Comparison of ENCODE assay signal across 1 cellular context in the genomic region with DNA sequence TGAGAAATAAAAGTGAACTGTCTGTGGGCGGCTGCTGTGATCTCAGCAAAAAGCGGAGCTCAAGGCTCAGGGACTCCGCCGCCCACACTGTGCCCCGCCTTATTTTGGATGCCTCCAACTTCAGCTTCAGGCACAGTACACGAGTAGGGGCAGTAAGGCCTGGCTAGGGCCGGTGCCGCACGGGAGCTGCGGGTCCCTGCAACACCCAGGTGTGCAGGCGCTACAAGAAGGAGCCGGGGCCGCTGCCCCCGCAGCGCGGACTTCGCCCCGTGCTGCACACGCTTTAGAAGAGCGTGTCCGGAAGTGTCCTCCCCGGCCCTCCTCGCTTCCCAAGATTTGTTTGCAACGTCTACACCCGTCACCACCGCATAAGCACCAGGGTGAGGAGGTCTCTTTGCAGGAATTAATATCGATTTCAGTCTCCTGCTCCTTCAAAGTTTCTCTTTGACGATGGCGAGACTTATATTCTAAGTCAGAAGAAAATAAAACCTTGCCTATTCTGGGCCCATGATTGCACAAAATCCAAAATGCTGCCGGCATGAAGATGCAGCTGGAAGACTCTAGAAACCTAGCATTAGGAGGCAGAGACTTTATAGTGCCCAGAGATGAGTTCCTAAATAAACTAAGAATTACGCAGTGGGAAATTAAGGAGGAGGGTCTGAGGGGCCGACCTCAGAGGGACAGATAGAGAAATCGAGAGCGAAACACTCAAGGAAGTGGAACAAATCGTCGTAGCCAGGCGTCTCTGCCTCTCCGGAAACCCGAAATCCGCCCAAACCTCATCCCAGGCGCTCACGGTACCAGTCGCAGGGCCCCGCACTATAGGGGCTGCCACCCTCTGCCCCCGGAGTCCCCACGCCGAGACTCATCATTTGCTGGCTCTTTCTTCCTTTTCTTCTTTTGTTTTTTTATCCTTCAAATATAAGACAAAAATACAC.
TF ChIP-seq lines count a peak whose summit lies in the region.

No MANE protein-coding gene starts in this region.

TF ChIP-seq in HCT116, 20 proteins besides CTCF, POLR2A, EP300 and RAD21 (continued from another document):
- TF ChIP-seq, protein P1, sequence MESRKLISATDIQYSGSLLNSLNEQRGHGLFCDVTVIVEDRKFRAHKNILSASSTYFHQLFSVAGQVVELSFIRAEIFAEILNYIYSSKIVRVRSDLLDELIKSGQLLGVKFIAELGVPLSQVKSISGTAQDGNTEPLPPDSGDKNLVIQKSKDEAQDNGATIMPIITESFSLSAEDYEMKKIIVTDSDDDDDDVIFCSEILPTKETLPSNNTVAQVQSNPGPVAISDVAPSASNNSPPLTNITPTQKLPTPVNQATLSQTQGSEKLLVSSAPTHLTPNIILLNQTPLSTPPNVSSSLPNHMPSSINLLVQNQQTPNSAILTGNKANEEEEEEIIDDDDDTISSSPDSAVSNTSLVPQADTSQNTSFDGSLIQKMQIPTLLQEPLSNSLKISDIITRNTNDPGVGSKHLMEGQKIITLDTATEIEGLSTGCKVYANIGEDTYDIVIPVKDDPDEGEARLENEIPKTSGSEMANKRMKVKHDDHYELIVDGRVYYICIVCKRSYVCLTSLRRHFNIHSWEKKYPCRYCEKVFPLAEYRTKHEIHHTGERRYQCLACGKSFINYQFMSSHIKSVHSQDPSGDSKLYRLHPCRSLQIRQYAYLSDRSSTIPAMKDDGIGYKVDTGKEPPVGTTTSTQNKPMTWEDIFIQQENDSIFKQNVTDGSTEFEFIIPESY (IDR thresholded peaks at IDR 0.05; ENCODE audit: extremely low read depth, insufficient replicate concordance, low read length) = no peak
- TF ChIP-seq CBX3 (IDR thresholded peaks at IDR 0.05; ENCODE audit: low read depth) (no peak), EZH2 (IDR thresholded peaks at IDR 0.05) (no peak), CEBPB (IDR thresholded peaks at IDR 0.05; ENCODE audit: low read depth) (no peak), FOSL1 (IDR thresholded peaks at IDR 0.05; ENCODE audit: low read depth) (no peak), TCF7L2 (IDR thresholded peaks at IDR 0.05; ENCODE audit: borderline replicate concordance, extremely low read depth, insufficient read depth, insufficient read length) (no peak), ZNF274 (IDR thresholded peaks at IDR 0.05; ENCODE audit: low read depth, low read length) (no peak), SRF (IDR thresholded peaks at IDR 0.05; ENCODE audit: low read depth) (no peak), EGR1 (IDR thresholded peaks at IDR 0.05; ENCODE audit: low read depth) (no peak), ZFX (IDR thresholded peaks at IDR 0.05) (no peak)
- TF ChIP-seq, protein P2, sequence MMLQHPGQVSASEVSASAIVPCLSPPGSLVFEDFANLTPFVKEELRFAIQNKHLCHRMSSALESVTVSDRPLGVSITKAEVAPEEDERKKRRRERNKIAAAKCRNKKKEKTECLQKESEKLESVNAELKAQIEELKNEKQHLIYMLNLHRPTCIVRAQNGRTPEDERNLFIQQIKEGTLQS (IDR thresholded peaks at IDR 0.05) = no peak
- TF ChIP-seq, protein P3, sequence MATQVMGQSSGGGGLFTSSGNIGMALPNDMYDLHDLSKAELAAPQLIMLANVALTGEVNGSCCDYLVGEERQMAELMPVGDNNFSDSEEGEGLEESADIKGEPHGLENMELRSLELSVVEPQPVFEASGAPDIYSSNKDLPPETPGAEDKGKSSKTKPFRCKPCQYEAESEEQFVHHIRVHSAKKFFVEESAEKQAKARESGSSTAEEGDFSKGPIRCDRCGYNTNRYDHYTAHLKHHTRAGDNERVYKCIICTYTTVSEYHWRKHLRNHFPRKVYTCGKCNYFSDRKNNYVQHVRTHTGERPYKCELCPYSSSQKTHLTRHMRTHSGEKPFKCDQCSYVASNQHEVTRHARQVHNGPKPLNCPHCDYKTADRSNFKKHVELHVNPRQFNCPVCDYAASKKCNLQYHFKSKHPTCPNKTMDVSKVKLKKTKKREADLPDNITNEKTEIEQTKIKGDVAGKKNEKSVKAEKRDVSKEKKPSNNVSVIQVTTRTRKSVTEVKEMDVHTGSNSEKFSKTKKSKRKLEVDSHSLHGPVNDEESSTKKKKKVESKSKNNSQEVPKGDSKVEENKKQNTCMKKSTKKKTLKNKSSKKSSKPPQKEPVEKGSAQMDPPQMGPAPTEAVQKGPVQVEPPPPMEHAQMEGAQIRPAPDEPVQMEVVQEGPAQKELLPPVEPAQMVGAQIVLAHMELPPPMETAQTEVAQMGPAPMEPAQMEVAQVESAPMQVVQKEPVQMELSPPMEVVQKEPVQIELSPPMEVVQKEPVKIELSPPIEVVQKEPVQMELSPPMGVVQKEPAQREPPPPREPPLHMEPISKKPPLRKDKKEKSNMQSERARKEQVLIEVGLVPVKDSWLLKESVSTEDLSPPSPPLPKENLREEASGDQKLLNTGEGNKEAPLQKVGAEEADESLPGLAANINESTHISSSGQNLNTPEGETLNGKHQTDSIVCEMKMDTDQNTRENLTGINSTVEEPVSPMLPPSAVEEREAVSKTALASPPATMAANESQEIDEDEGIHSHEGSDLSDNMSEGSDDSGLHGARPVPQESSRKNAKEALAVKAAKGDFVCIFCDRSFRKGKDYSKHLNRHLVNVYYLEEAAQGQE (IDR thresholded peaks at IDR 0.05; ENCODE audit: low read depth) = no peak
